In the genomic region with DNA sequence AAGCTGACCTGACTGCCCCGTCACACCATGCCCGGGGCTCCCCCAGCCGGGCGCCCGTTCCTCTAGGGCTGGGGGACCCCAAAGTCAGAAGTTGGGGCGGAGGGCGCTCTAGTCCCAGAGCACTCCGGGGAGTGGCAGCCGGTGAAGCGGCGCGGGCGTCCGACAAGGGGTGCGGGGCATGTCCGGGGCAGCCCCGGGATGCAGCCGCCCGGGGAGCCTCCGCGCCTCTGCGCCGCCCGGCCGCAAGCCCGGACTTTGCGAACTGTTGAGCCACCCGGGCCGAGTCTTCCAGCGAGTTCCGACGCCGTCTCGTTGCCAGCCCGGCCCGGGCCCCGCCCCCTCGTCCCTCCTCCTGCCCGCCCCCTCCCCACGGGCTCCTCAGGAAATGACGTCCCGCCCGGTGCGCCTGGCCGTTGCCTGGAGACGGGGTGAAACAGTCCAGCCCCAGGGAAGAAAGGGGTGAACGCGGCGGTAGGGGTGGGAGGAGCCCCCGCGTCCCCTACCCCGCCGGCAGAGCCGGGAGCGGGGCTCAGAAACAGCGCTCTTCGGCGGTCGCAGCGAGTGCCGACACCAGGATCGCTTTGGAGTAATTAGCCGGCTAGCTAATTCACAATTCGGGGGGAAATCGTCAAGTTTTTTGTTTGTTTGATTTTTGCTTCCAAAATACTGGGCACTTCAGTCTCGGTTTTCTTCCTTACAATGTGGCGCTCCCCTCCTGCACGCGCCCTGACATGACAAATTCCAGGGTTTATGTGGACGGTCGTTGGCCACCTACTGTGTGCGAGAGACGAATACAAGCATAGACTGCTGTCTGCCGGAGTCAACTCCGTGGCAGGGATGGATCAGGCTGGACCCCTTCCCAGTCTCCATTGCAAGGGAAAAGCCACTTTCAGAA, we compare ENCODE assay signal across 8 cellular contexts. TPM values are rescaled to one million over a fixed set of nuclear protein-coding genes. Genes with fewer than 3 reads are reported as not detected.
DNase-seq lines count a peak whose midpoint lies in the region; ATAC-seq and TF ChIP-seq lines count a peak whose summit lies in the region.

A gene (minus strand): TSS at position 287 of the 895 bp plus-strand sequence. CDS start 672 bp downstream, outside the sequence.

- peak within 1 kb of the TSS; percentile 37 for H4K91ac ChIP-seq in trophoblast cell (ENCODE audit: low read depth, low read length)

- peak within 1 kb of the TSS; percentile 54 for H2BK120ac ChIP-seq in trophoblast cell (ENCODE audit: insufficient read depth, low read length, poor library complexity)

- H3K79me2 ChIP-seq in trophoblast cell (ENCODE audit: control insufficient read depth, insufficient read depth, low read length, poor library complexity), result peaks cover 4% of the 10 kb centered on the region

- H4K12ac ChIP-seq in trophoblast cell (ENCODE audit: low read depth, low read length), result peak within 1 kb of the TSS; percentile 64

- no peaks in the 10 kb centered on the region for H3K9me3 Mint-ChIP-seq in HFFc6

- H3K36me3 Mint-ChIP-seq in HFFc6 (ENCODE audit: low read depth), result no peaks in the 10 kb centered on the region

- no peak for TF ChIP-seq CTCF in HFFc6 (IDR thresholded peaks at IDR 0.05)
- no peak for TF ChIP-seq CTCF in adrenal gland (IDR thresholded peaks at IDR 0.05)
- TF ChIP-seq CTCF in heart right ventricle (IDR thresholded peaks at IDR 0.05), result no peak

- peak; percentile 65 to 95 for TF ChIP-seq POLR2A in adrenal gland (IDR thresholded peaks at IDR 0.05)

- H2AK5ac ChIP-seq in trophoblast cell (ENCODE audit: low read length), result peak within 1 kb of the TSS; percentile 29

- peak within 1 kb of the TSS; percentile 83 for H3K14ac ChIP-seq in trophoblast cell (ENCODE audit: low read length)

- H3K36me3 ChIP-seq in adrenal gland (replicated peaks in 1 of 2) (no peaks in the 10 kb centered on the region), heart right ventricle (no peaks in the 10 kb centered on the region), trophoblast cell (ENCODE audit: control insufficient read depth in 1 of 2, insufficient read depth in 2 of 2, low read length in 2 of 2) (no peaks in the 10 kb centered on the region), thymus (ENCODE audit: control insufficient read depth, insufficient read depth) (no peaks in the 10 kb centered on the region)

- intact Hi-C loops in adrenal gland (cut with DNase I) (loop anchor here in 1 of 2 donors (10.0 kb wide), 2 partner anchors 89 to 161 kb away; no protein-coding TSS in a partner anchor), heart right ventricle (cut with DNase I) (no loop called here)

- DNase-seq in EH (ENCODE audit: low read depth) (peak; percentile 86), HFFc6 (peak; percentile 89), NCI-H1417 (lab: John Stamatoyannopoulos, UW) (peak; percentile 80 to 98 (median 96)), T-helper 1 cell (peak; percentile 79 to 93 (median 92)), adrenal gland (peak; percentile 95 to 98 (median 97)), heart right ventricle (peak; percentile 90 to 91), trophoblast cell (peak; percentile 90 to 91)

- H3K9me3 ChIP-seq in adrenal gland (replicated peaks in 1 of 3) (no peaks in the 10 kb centered on the region), heart right ventricle (no peaks in the 10 kb centered on the region), trophoblast cell (ENCODE audit: insufficient read depth, low read depth, low read length) (peaks cover 2% of the 10 kb centered on the region), thymus (ENCODE audit: control insufficient read depth) (no peaks in the 10 kb centered on the region)

- peak within 1 kb of the TSS; percentile 74 for H4K8ac ChIP-seq in trophoblast cell (ENCODE audit: low read depth, low read length)

- H3K4me3 ChIP-seq in adrenal gland (peak within 1 kb of the TSS in 3 of 4 donors; percentile 29 to 74 (median 53)), heart right ventricle (peak within 1 kb of the TSS; percentile 42 to 65 (median 58)), trophoblast cell (ENCODE audit: low read depth, low read length) (peak within 1 kb of the TSS; percentile 80), thymus (ENCODE audit: low read length) (peak within 1 kb of the TSS; percentile 82)

- H2BK5ac ChIP-seq in trophoblast cell (ENCODE audit: low read depth, low read length, poor library complexity), result peak within 1 kb of the TSS; percentile 31

- H3K4me3 Mint-ChIP-seq in HFFc6, result peak within 1 kb of the TSS; percentile 90

- peak within 1 kb of the TSS; percentile 85 for H3K4me2 ChIP-seq in trophoblast cell (ENCODE audit: low read length)

- peak within 1 kb of the TSS; percentile 82 for H2AFZ ChIP-seq in trophoblast cell (ENCODE audit: insufficient read depth, low read length, poor library complexity)

- no peaks in the 10 kb centered on the region for H3K27me3 ChIP-seq in adrenal gland
- H3K27me3 ChIP-seq in heart right ventricle, result peaks cover 0 to 91% (median 74%) of the 10 kb centered on the region in 7 donors
- no peaks in the 10 kb centered on the region for H3K27me3 ChIP-seq in trophoblast cell (ENCODE audit: insufficient read depth, low read length)
- peaks cover 2% of the 10 kb centered on the region for H3K27me3 ChIP-seq in thymus (ENCODE audit: control insufficient read depth, insufficient read depth)

- H2BK12ac ChIP-seq in trophoblast cell (ENCODE audit: low read length), result no peak within 1 kb of the TSS

- peaks cover 12% of the 10 kb centered on the region for H3K79me1 ChIP-seq in trophoblast cell (ENCODE audit: low read length)

- peak within 1 kb of the TSS; percentile 33 for H3K4ac ChIP-seq in trophoblast cell (ENCODE audit: low read depth, low read length)

- H3K27me3 Mint-ChIP-seq in HFFc6 (ENCODE audit: insufficient read depth), result peaks cover 28% of the 10 kb centered on the region

- 1 to 2% (median 1%) methylated on average over 28 to 75 of the region's 75 CpGs for WGBS in adrenal gland, 4 donors
- 1% methylated on average over 75 of the region's 75 CpGs for WGBS in heart right ventricle, 2 donors
- no CpG with 5 or more reads among the region's 75 CpGs for WGBS in trophoblast cell (ENCODE audit: extremely low coverage, insufficient coverage, insufficient read length)
- 2% methylated on average over 75 of the region's 75 CpGs for WGBS in thymus

- H3K9ac ChIP-seq in trophoblast cell (ENCODE audit: low read length), result peak within 1 kb of the TSS; percentile 76

- H3K4me1 ChIP-seq in adrenal gland (replicated peaks in 1 of 2) (peaks cover 14 to 16% of the 10 kb centered on the region in 2 donors), heart right ventricle (peaks cover 0 to 20% (median 10%) of the 10 kb centered on the region in 9 donors), trophoblast cell (ENCODE audit: control insufficient read depth in 1 of 2, insufficient read depth in 2 of 2, low read length in 2 of 2) (peaks cover 8 to 19% of the 10 kb centered on the region in 2 experiments), thymus (ENCODE audit: control insufficient read depth, insufficient read depth, low read length) (peaks cover 28% of the 10 kb centered on the region)

- H3K27ac ChIP-seq in adrenal gland, result peak within 1 kb of the TSS; percentile 59 to 92 (median 81)
- peak within 1 kb of the TSS in 1 of 10 donors; percentile 26 for H3K27ac ChIP-seq in heart right ventricle
- no peak within 1 kb of the TSS for H3K27ac ChIP-seq in trophoblast cell (ENCODE audit: low read depth, low read length)
- H3K27ac ChIP-seq in thymus (ENCODE audit: low read depth), result peak within 1 kb of the TSS; percentile 58

- H3K18ac ChIP-seq in trophoblast cell (ENCODE audit: low read length), result peak within 1 kb of the TSS; percentile 69

- peak; percentile 91 to 98 (median 96) for ATAC-seq in heart right ventricle

- H3K27ac Mint-ChIP-seq in HFFc6, result peak within 1 kb of the TSS; percentile 93

- H3K4me1 Mint-ChIP-seq in HFFc6 (ENCODE audit: low read depth), result peaks cover 33% of the 10 kb centered on the region

- no peak within 1 kb of the TSS for H3K23ac ChIP-seq in trophoblast cell (ENCODE audit: low read length)

RNA-seq across cellular contexts. Expression of the gene that starts here (rescaled TPM):
- total RNA-seq in HFFc6 (2021; fragmentation: NEBNext Ultra II Directional; extraction: Animal tissue kit (Norgen Biotek cat#: 25700)), result 1 to 10 TPM; 3.0 to 4.8 (median 3.6) TPM
- total RNA-seq in adrenal gland (100 to 1,000 TPM in 4 of 8 donors, 10 to 100 TPM in 4; 67.2 to 154 (median 96.4) TPM), heart right ventricle (1 to 10 TPM in 1 of 10 donors, under 1 TPM in 8, not detected in 1; 0.13 to 1.3 (median 0.51) TPM)
- polyA plus RNA-seq in adrenal gland (100 to 1,000 TPM in 2 of 3 donors, 10 to 100 TPM in 1; 34.8 to 359 (median 247) TPM), heart right ventricle (under 1 TPM; 0.58 to 0.59 TPM), thymus (14.9 TPM)
- 16.1 and 16.7 TPM in 2 replicates for polyA plus RNA-seq in trophoblast cell (2013)

Comparison
In these comparisons a context has a peak if more than half of its experiments do, and no peak if none do; other contexts are left out.
1. RNA of the gene that starts here (total RNA-seq): 67.2 to 154 TPM in adrenal gland; 3.0 to 4.8 TPM in HFFc6 and 0.13 to 1.3 TPM in heart right ventricle; every median in the first group is over 10 times any median in the second.
2. RNA of the gene that starts here (polyA plus RNA-seq): 34.8 to 359 TPM in adrenal gland and 14.9 TPM in thymus (single experiment); 0.58 to 0.59 TPM in heart right ventricle; every median in the first group is over 10 times any median in the second.
3. Peak in every context shown above with its lines, with median percentiles within 50 percentile points of each other: DNase-seq and H3K4me3 ChIP-seq.